In the genomic region with DNA sequence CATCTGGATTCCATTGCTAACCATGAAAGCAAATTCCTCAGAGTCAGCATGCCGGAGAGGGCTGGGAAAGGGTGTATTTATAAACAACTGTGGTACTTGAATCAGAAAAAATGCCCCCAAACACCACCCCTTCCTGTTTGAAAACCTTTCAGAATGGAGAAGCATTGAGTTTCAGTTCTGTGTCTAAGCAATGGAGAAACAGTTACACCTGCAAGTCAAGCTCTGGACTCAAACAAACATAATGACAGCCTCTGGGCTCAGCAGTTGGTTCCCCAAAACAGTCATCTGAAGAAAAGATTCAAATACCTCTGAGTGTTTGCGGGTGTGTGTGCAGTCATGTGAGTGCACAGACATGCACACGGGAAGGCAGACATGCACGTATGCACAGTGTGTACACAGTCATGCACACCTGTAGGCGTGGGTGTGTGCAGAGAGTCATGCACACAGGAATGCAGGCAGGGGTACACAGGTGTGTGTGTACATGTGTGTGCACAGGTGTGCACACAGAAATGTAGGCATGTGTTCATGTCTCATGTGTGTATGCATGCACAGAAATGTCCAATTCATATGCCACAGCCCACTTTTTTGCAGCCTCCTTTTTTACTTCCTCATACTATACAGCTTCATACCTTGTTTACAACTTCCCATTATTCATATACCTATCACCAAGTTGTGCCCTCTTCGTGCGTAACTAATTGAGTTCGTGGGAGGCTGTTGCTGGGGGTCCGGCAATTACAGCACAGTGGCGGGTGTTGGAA, we compare ENCODE assay signal across 12 cellular contexts.
DNase-seq lines count a peak whose midpoint lies in the region; ATAC-seq, FAIRE-seq and TF ChIP-seq lines count a peak whose summit lies in the region.
"Had no signal": no experiment of that assay in that cellular context is flagged by ENCODE, and none has a peak within 500 bp of the region (broad histone marks: within the 10 kb centered on the region; RNA-seq: fewer than 3 reads in every experiment).

No MANE protein-coding gene starts in this region.

- POLR2A ChIA-PET in CD4-positive, alpha-beta T cell (lab: Charles Lee): no interaction called here

- no peak overlapping the region for H3K4me3 Mint-ChIP-seq in central memory CD8-positive, alpha-beta T cell
- no peak overlapping the region for H3K4me3 Mint-ChIP-seq in activated CD8-positive, alpha-beta memory T cell treated with anti-CD3 and anti-CD28 coated beads, Interleukin-2, amount 10 ng/mL, durations not matched to agents 7 days and 5 days
- H3K4me3 Mint-ChIP-seq in CD4-positive, alpha-beta T cell: no peak overlapping the region
- H3K4me3 Mint-ChIP-seq in activated naive CD4-positive, alpha-beta T cell treated with anti-CD3 and anti-CD28 coated beads for 36 hours: no peak overlapping the region

- no peaks in the 10 kb centered on the region for H3K36me3 Mint-ChIP-seq in central memory CD8-positive, alpha-beta T cell (ENCODE audit: insufficient read depth)
- H3K36me3 Mint-ChIP-seq in activated CD8-positive, alpha-beta memory T cell treated with anti-CD3 and anti-CD28 coated beads, Interleukin-2, amount 10 ng/mL, durations not matched to agents 7 days and 5 days: no peaks in the 10 kb centered on the region
- H3K36me3 Mint-ChIP-seq in CD4-positive, alpha-beta T cell (ENCODE audit: low read depth): no peaks in the 10 kb centered on the region
- no peaks in the 10 kb centered on the region for H3K36me3 Mint-ChIP-seq in activated naive CD4-positive, alpha-beta T cell treated with anti-CD3 and anti-CD28 coated beads for 36 hours (ENCODE audit: low read depth)

- no peak overlapping the region for H3K27ac ChIP-seq in CD4-positive, alpha-beta T cell (ENCODE audit: low read depth, low read length)
- H3K27ac ChIP-seq: PC-9 had no signal

- intact Hi-C loops in CD4-positive, alpha-beta T cell (cut with DNase I, micrococcal nuclease): no loop called here
- intact Hi-C loops in activated naive CD4-positive, alpha-beta T cell treated with anti-CD3 and anti-CD28 coated beads for 36 hours (cut with micrococcal nuclease): no loop called here

- H3K27me3 ChIP-seq in CD4-positive, alpha-beta T cell (ENCODE audit: control insufficient read depth, insufficient read depth, low read length): no peaks in the 10 kb centered on the region

- no peak overlapping the region for H3K27ac Mint-ChIP-seq in central memory CD8-positive, alpha-beta T cell (ENCODE audit: low read depth)
- H3K27ac Mint-ChIP-seq in activated CD8-positive, alpha-beta memory T cell treated with anti-CD3 and anti-CD28 coated beads, Interleukin-2, amount 10 ng/mL, durations not matched to agents 7 days and 5 days: no peak overlapping the region
- H3K27ac Mint-ChIP-seq in CD4-positive, alpha-beta T cell: no peak overlapping the region
- no peak overlapping the region for H3K27ac Mint-ChIP-seq in activated naive CD4-positive, alpha-beta T cell treated with anti-CD3 and anti-CD28 coated beads for 36 hours

- CTCF ChIA-PET in activated CD8-positive, alpha-beta memory T cell treated with anti-CD3 and anti-CD28 coated beads, Interleukin-2, amount 10 ng/mL, durations not matched to agents 7 days and 5 days (lab: Charles Lee): no interaction called here
- CTCF ChIA-PET in CD4-positive, alpha-beta T cell (lab: Charles Lee): no interaction called here
- CTCF ChIA-PET in activated naive CD4-positive, alpha-beta T cell treated with anti-CD3 and anti-CD28 coated beads for 36 hours (lab: Charles Lee): no interaction called here

- H3K9me3 Mint-ChIP-seq in central memory CD8-positive, alpha-beta T cell: peaks cover 9% of the 10 kb centered on the region
- H3K9me3 Mint-ChIP-seq in activated CD8-positive, alpha-beta memory T cell treated with anti-CD3 and anti-CD28 coated beads, Interleukin-2, amount 10 ng/mL, durations not matched to agents 7 days and 5 days (ENCODE audit: low read depth): no peaks in the 10 kb centered on the region
- no peaks in the 10 kb centered on the region for H3K9me3 Mint-ChIP-seq in CD4-positive, alpha-beta T cell
- H3K9me3 Mint-ChIP-seq in activated naive CD4-positive, alpha-beta T cell treated with anti-CD3 and anti-CD28 coated beads for 36 hours: peaks cover 3% of the 10 kb centered on the region

- TF ChIP-seq CTCF in CD4-positive, alpha-beta T cell (IDR thresholded peaks at IDR 0.05): no peak

- DNase-seq in GM12892 (ENCODE audit: insufficient read length) (peak; percentile 62), NCI-H1436 treated with DMSO at 0.1 percent for 48 hours (lab: John Stamatoyannopoulos, UW) (no peak)
- no peak for DNase-seq in central memory CD8-positive, alpha-beta T cell (ENCODE audit: low spot score in 2 of 2)
- DNase-seq in activated CD8-positive, alpha-beta memory T cell treated with anti-CD3 and anti-CD28 coated beads, Interleukin-2, amount 10 ng/mL, durations not matched to agents 7 days and 5 days: no peak
- DNase-seq in CD4-positive, alpha-beta T cell: no peak
- DNase-seq in activated naive CD4-positive, alpha-beta T cell treated with anti-CD3 and anti-CD28 coated beads for 36 hours: no peak
- DNase-seq: activated CD8-positive, alpha-beta memory T cell treated with anti-CD3 and anti-CD28 coated beads, Interleukin-2, amount 50 U/mL, for 48 hours; COR-L47; dermis blood vessel endothelial cell; PC-9 had no signal

- peak; percentile 96 for FAIRE-seq in GM12892 (lab: Jason Lieb, UNC)

- no peaks in the 10 kb centered on the region for H3K4me1 Mint-ChIP-seq in central memory CD8-positive, alpha-beta T cell
- no peaks in the 10 kb centered on the region for H3K4me1 Mint-ChIP-seq in activated CD8-positive, alpha-beta memory T cell treated with anti-CD3 and anti-CD28 coated beads, Interleukin-2, amount 10 ng/mL, durations not matched to agents 7 days and 5 days
- H3K4me1 Mint-ChIP-seq in CD4-positive, alpha-beta T cell (ENCODE audit: low read depth): no peaks in the 10 kb centered on the region
- no peaks in the 10 kb centered on the region for H3K4me1 Mint-ChIP-seq in activated naive CD4-positive, alpha-beta T cell treated with anti-CD3 and anti-CD28 coated beads for 36 hours (ENCODE audit: low read depth)

- no peak for TF ChIP-seq POLR2A in GM12892 (IDR thresholded peaks at IDR 0.05; ENCODE audit: low read depth, low read length)

- H3K9me3 ChIP-seq in CD4-positive, alpha-beta T cell (ENCODE audit: control insufficient read depth, low read length): peaks cover 5% of the 10 kb centered on the region

- H3K27me3 Mint-ChIP-seq in central memory CD8-positive, alpha-beta T cell: peaks cover 30% of the 10 kb centered on the region
- peaks cover 20% of the 10 kb centered on the region for H3K27me3 Mint-ChIP-seq in activated CD8-positive, alpha-beta memory T cell treated with anti-CD3 and anti-CD28 coated beads, Interleukin-2, amount 10 ng/mL, durations not matched to agents 7 days and 5 days
- H3K27me3 Mint-ChIP-seq in CD4-positive, alpha-beta T cell: peaks cover 44% of the 10 kb centered on the region
- peaks cover 23% of the 10 kb centered on the region for H3K27me3 Mint-ChIP-seq in activated naive CD4-positive, alpha-beta T cell treated with anti-CD3 and anti-CD28 coated beads for 36 hours (ENCODE audit: low read depth)

- ATAC-seq in GM21390 (IDR thresholded peaks at IDR 0.05; ENCODE audit: unreplicated experiment) (peak; percentile 74), HG03135 (IDR thresholded peaks at IDR 0.05; ENCODE audit: unreplicated experiment) (peak; percentile 74)
- peak; percentile 24 for ATAC-seq in central memory CD8-positive, alpha-beta T cell (replicated peaks; ENCODE audit: extremely low read depth, poor library complexity, severe bottlenecking)
- no peak for ATAC-seq in activated CD8-positive, alpha-beta memory T cell treated with anti-CD3 and anti-CD28 coated beads, Interleukin-2, amount 10 ng/mL, durations not matched to agents 7 days and 5 days
- no peak for ATAC-seq in CD4-positive, alpha-beta T cell (ENCODE audit: poor library complexity)

Comparison
In these comparisons a context has a peak if more than half of its experiments do, and no peak if none do; other contexts are left out.
1. ATAC-seq: peak in GM21390 (single experiment), HG03135 (single experiment) and central memory CD8-positive, alpha-beta T cell (single experiment); none in activated CD8-positive, alpha-beta memory T cell treated with anti-CD3 and anti-CD28 coated beads, Interleukin-2, amount 10 ng/mL, durations not matched to agents 7 days and 5 days (single experiment) and CD4-positive, alpha-beta T cell (single experiment).